ENCODE assay signal across 9 cellular contexts in the genomic region with DNA sequence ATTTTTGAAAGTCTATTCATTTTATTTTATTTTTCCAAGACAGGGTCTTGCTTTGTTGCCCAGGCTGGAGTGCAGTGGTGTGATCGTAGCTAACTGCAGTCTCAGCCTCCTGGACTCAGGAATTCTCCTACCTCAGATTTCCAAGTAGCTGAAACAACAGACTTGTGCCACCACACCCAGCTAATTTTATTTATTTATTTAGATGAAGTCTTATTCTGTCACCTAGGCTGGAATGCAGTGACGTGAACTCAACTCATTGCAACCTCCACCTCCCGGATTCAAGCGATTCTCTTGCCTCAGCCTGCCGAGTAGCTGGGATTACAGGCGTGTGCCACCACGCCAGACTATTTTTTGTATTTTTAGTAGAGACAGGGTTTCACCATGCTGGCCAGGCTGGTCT. TPM values are rescaled to one million over a fixed set of nuclear protein-coding genes. Genes with fewer than 3 reads are reported as not detected.
"Had no signal": no experiment of that assay in that cellular context is flagged by ENCODE, and none has a peak within 500 bp of the region (broad histone marks: within the 10 kb centered on the region; RNA-seq: fewer than 3 reads in every experiment).

No MANE protein-coding gene starts in this region.

- ATAC-seq: HCT116 had no signal

- H3K9ac ChIP-seq: GM23248 had no signal

- H3K4me3 ChIP-seq: GM23248, HAP-1 had no signal

- H3K36me3 ChIP-seq: HAP-1 had no signal

- DNase-seq: GM23248, GOT3, H7, HFFc6, IMR-90 had no signal

- H2AFZ ChIP-seq: GM23248 had no signal

- H3K27ac ChIP-seq: GM23248, HL-60 had no signal

- H3K9me3 ChIP-seq: HAP-1 had no signal

RNA-seq across cellular contexts. Expression of a gene that starts 19.3 kb away (rescaled TPM):
- total RNA-seq: GM23248, H7, HFFc6, HT1080, IMR-90 had no signal
- polyA plus RNA-seq: GM23248 had no signal
